In the genomic region with DNA sequence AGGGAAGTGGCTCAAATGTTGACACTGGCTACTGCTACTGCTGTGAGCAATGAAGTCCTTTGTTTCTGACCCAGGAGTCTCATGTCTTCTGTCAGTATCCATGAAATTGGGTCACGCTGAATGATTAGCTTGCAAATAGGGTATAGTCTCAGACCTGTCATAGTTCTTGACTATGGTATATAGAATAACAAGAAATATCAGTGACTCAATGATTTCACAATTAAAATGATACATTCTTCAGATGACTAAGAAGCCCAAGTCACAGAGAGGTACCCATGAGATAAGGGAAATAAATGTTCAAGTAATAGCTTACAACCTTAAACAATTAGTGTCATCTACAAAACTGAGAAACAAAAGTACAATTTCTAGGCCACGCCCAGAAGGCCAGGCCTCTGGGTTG, we compare ENCODE assay signal across 1 cellular context.
A peak's percentile ranks its signal among the peaks of the same experiment; 100 is the strongest.
TF ChIP-seq lines count a peak whose summit lies in the region.

No MANE protein-coding gene starts in this region.

TF ChIP-seq in IMR-90, 13 proteins besides CTCF, POLR2A, EP300 and RAD21 (continued from another document):
- TF ChIP-seq CEBPB (IDR thresholded peaks at IDR 0.05; ENCODE audit: low read depth, low read length) (0 out of 2 replicates have a peak, but pooled peaks have one; percentile 22), RCOR1 (IDR thresholded peaks at IDR 0.05; ENCODE audit: insufficient replicate concordance, low read length) (no peak), NFE2L2 (IDR thresholded peaks at IDR 0.05; ENCODE audit: low read depth, low read length) (no peak), MAZ (IDR thresholded peaks at IDR 0.05; ENCODE audit: borderline replicate concordance, low read depth, low read length) (no peak), RFX5 (IDR thresholded peaks at IDR 0.05; ENCODE audit: low read depth, low read length) (no peak)
